Comparison of ENCODE assay signal across 2 cellular contexts in the genomic region with DNA sequence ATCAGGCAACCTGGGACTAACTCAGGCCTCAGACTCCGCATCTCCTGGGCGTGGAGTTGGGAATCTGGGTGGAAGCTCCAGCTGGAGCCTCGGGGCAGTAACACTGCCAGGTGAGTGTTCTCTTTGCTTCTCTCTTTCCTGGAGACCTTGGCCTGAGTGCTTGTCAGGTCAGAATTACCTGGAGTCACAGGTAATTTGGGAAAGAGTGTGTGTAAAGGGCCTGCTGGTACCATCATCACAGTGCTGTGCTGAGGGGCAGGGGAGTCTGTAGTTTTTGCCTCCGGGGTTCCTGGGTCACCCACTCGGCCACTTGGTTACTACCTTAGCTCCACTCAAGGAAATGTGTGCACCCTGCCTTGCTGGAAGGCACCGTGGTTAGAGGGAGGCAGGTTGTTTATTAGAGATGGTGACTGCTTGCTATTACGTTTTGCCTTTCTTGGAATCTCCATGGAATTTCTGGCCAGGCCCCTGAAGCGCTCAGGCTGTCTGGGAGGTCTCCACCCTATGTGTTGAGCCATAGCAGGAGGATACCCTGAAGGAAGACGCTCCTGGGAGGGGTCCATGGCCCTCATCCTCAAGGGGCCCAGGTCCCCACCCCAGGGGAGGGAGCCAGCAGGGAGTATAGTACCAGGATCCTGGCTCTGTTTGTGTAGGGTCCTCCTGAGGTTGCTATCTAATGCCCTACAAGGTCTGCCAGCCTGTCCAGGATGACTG.
TF ChIP-seq lines count a peak whose summit lies in the region.

No MANE protein-coding gene starts in this region.

TF ChIP-seq in SK-N-SH, 30 proteins besides CTCF, POLR2A, EP300 and RAD21 (continued from another document):
- TF ChIP-seq, protein P1, sequence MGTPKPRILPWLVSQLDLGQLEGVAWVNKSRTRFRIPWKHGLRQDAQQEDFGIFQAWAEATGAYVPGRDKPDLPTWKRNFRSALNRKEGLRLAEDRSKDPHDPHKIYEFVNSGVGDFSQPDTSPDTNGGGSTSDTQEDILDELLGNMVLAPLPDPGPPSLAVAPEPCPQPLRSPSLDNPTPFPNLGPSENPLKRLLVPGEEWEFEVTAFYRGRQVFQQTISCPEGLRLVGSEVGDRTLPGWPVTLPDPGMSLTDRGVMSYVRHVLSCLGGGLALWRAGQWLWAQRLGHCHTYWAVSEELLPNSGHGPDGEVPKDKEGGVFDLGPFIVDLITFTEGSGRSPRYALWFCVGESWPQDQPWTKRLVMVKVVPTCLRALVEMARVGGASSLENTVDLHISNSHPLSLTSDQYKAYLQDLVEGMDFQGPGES (IDR thresholded peaks at IDR 0.05; ENCODE audit: low read depth, low read length) = no peak
- no peak for TF ChIP-seq MEF2A (IDR thresholded peaks at IDR 0.05; ENCODE audit: borderline replicate concordance, low read depth)
- no peak for TF ChIP-seq FOXM1 (IDR thresholded peaks at IDR 0.05; ENCODE audit: low read depth)

TF ChIP-seq in SK-N-SH treated with all-trans-retinoic acid at 6 μM for 48 hours, 23 proteins besides CTCF, POLR2A, EP300 and RAD21 (continued from another document):
- TF ChIP-seq, protein P2, sequence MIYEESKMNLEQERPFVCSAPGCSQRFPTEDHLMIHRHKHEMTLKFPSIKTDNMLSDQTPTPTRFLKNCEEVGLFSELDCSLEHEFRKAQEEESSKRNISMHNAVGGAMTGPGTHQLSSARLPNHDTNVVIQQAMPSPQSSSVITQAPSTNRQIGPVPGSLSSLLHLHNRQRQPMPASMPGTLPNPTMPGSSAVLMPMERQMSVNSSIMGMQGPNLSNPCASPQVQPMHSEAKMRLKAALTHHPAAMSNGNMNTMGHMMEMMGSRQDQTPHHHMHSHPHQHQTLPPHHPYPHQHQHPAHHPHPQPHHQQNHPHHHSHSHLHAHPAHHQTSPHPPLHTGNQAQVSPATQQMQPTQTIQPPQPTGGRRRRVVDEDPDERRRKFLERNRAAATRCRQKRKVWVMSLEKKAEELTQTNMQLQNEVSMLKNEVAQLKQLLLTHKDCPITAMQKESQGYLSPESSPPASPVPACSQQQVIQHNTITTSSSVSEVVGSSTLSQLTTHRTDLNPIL (CRISPR knock-in tag; IDR thresholded peaks at IDR 0.05; ENCODE audit: low read depth) = no peak
- TF ChIP-seq, protein P3, sequence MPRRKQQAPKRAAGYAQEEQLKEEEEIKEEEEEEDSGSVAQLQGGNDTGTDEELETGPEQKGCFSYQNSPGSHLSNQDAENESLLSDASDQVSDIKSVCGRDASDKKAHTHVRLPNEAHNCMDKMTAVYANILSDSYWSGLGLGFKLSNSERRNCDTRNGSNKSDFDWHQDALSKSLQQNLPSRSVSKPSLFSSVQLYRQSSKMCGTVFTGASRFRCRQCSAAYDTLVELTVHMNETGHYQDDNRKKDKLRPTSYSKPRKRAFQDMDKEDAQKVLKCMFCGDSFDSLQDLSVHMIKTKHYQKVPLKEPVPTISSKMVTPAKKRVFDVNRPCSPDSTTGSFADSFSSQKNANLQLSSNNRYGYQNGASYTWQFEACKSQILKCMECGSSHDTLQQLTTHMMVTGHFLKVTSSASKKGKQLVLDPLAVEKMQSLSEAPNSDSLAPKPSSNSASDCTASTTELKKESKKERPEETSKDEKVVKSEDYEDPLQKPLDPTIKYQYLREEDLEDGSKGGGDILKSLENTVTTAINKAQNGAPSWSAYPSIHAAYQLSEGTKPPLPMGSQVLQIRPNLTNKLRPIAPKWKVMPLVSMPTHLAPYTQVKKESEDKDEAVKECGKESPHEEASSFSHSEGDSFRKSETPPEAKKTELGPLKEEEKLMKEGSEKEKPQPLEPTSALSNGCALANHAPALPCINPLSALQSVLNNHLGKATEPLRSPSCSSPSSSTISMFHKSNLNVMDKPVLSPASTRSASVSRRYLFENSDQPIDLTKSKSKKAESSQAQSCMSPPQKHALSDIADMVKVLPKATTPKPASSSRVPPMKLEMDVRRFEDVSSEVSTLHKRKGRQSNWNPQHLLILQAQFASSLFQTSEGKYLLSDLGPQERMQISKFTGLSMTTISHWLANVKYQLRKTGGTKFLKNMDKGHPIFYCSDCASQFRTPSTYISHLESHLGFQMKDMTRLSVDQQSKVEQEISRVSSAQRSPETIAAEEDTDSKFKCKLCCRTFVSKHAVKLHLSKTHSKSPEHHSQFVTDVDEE (CRISPR knock-in tag; IDR thresholded peaks at IDR 0.05) = no peak
- TF ChIP-seq RARB (CRISPR knock-in tag; IDR thresholded peaks at IDR 0.05) (no peak), OSR1 (CRISPR knock-in tag; IDR thresholded peaks at IDR 0.05) (no peak), ZNF70 (CRISPR knock-in tag; IDR thresholded peaks at IDR 0.05) (no peak)
- TF ChIP-seq, protein P4, sequence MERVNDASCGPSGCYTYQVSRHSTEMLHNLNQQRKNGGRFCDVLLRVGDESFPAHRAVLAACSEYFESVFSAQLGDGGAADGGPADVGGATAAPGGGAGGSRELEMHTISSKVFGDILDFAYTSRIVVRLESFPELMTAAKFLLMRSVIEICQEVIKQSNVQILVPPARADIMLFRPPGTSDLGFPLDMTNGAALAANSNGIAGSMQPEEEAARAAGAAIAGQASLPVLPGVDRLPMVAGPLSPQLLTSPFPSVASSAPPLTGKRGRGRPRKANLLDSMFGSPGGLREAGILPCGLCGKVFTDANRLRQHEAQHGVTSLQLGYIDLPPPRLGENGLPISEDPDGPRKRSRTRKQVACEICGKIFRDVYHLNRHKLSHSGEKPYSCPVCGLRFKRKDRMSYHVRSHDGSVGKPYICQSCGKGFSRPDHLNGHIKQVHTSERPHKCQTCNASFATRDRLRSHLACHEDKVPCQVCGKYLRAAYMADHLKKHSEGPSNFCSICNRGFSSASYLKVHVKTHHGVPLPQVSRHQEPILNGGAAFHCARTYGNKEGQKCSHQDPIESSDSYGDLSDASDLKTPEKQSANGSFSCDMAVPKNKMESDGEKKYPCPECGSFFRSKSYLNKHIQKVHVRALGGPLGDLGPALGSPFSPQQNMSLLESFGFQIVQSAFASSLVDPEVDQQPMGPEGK (CRISPR knock-in tag; IDR thresholded peaks at IDR 0.05; ENCODE audit: borderline replicate concordance) = no peak
